ENCODE assay signal across 34 cellular contexts in genomic region chr6:167870321-167870720, GRCh38.
"Had no signal": no experiment of that assay in that cellular context is flagged by ENCODE, and none has a peak within 500 bp of the region (broad histone marks: within the 10 kb centered on the region; RNA-seq: fewer than 3 reads in every experiment).

No MANE protein-coding gene starts in this region.

- H3K9me3 ChIP-seq: Peyer's patch, SJSA1, SK-N-SH had no signal

- DNase-seq: activated CD4-positive, alpha-beta memory T cell treated with anti-CD3 and anti-CD28 coated beads, Interleukin-2, amount 10 ng/mL, durations not matched to agents 7 days and 5 days; activated CD4-positive, alpha-beta T cell treated with anti-CD3 and anti-CD28 coated beads for 1 hour; activated CD4-positive, alpha-beta T cell treated with anti-CD3 and anti-CD28 coated beads for 48 hours; activated CD4-positive, CD25-positive, alpha-beta regulatory T cell; activated CD8-positive, alpha-beta memory T cell treated with anti-CD3 and anti-CD28 coated beads for 24 hours; activated CD8-positive, alpha-beta memory T cell treated with anti-CD3 and anti-CD28 coated beads, Interleukin-2, amount 10 ng/mL, durations not matched to agents 7 days and 5 days; activated CD8-positive, alpha-beta memory T cell treated with anti-CD3 and anti-CD28 coated beads, Interleukin-2, amount 50 U/mL, for 48 hours; activated effector memory CD4-positive, alpha-beta T cell treated with Interleukin-2 at 50 U/mL for 16 hours; activated naive CD4-positive, alpha-beta T cell treated with anti-CD3 and anti-CD28 coated beads, Interleukin-2, amount 10 ng/mL, durations not matched to agents 7 days and 5 days; activated naive CD8-positive, alpha-beta T cell treated with anti-CD3 and anti-CD28 coated beads for 36 hours; activated T-cell treated with anti-CD3 and anti-CD28 coated beads, Interleukin-2, amount 50 U/mL, for 48 hours; amniotic stem cell; aorta; brain microvascular endothelial cell; NCI-H1092 treated with DMSO at 0.1 percent for 48 hours; NCI-H1417; NCI-H146; NCI-H187; NCI-H2081; NCI-H2171 treated with DMSO at 0.1 percent for 48 hours; NCI-H2227 treated with DMSO at 0.1 percent for 48 hours; NCI-H446; NCI-H510A treated with DMSO at 0.1 percent for 48 hours; NCI-H526 treated with DMSO at 0.1 percent for 48 hours; NCI-H774; PC-3; RPMI8226; SHP77 treated with DMSO at 0.1 percent for 48 hours; SK-N-SH; WERI-Rb-1 had no signal

- H3K4me3 ChIP-seq: Peyer's patch, SJSA1 had no signal

- H3K27me3 ChIP-seq: brain microvascular endothelial cell, Peyer's patch, SJSA1 had no signal

- H3K27ac ChIP-seq: brain microvascular endothelial cell, KMS-11, Peyer's patch, SJSA1, WERI-Rb-1 had no signal

- H3K4me1 ChIP-seq: Peyer's patch, SJSA1 had no signal

- FAIRE-seq: TTC549 had no signal
